ENCODE assay signal across 1 cellular context in the genomic region with DNA sequence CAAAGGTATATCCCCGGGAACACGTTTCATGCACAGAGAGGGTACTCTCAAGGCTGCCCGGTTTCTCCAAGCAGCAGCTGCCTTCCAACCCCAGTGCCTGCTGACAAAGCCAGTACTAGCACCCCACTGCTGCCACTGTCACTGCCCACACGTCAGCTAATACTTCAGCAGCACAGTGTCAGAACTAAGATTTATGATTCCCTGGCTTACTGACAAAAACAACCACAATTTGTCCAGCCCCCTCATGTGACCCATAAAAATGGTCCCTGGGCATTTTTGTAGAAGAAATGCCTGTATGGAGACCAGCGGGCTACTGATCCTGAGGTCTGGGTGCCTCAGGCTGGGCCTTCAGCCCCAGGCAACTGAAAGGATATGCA.
TF ChIP-seq lines count a peak whose summit lies in the region.

No MANE protein-coding gene starts in this region.

TF ChIP-seq in HepG2, 621 proteins besides CTCF, POLR2A, EP300 and RAD21:
- TF ChIP-seq SRSF9 (IDR thresholded peaks at IDR 0.05; ENCODE audit: borderline replicate concordance, insufficient read depth, low read depth, low read length, poor library complexity, severe bottlenecking) (no peak), SSRP1 (CRISPR knock-in tag; IDR thresholded peaks at IDR 0.05) (no peak), SPEN (CRISPR knock-in tag; IDR thresholded peaks at IDR 0.05; ENCODE audit: low read depth) (no peak), HNRNPLL (IDR thresholded peaks at IDR 0.05; ENCODE audit: low read depth, low read length, poor library complexity, severe bottlenecking) (no peak), FOSL1 (CRISPR knock-in tag; IDR thresholded peaks at IDR 0.05; ENCODE audit: borderline replicate concordance) (no peak), ZNF557 (CRISPR knock-in tag; IDR thresholded peaks at IDR 0.05) (no peak), ZNF614 (CRISPR knock-in tag; IDR thresholded peaks at IDR 0.05; ENCODE audit: borderline replicate concordance) (no peak), CREB1 (IDR thresholded peaks at IDR 0.05) (no peak), CREB1 (CRISPR knock-in tag; IDR thresholded peaks at IDR 0.05) (no peak), ZFY (CRISPR knock-in tag; IDR thresholded peaks at IDR 0.05) (no peak), MED13 (CRISPR knock-in tag; IDR thresholded peaks at IDR 0.05) (no peak), ZKSCAN8 (CRISPR knock-in tag; IDR thresholded peaks at IDR 0.05; ENCODE audit: borderline replicate concordance) (no peak), TAF15 (IDR thresholded peaks at IDR 0.05; ENCODE audit: low read depth, low read length, poor library complexity, severe bottlenecking) (no peak), ARNTL (CRISPR knock-in tag; IDR thresholded peaks at IDR 0.05) (no peak), ATRX (CRISPR knock-in tag; IDR thresholded peaks at IDR 0.05; ENCODE audit: borderline replicate concordance) (no peak), GATAD2A (CRISPR knock-in tag; IDR thresholded peaks at IDR 0.05) (no peak)
- TF ChIP-seq, protein P1, sequence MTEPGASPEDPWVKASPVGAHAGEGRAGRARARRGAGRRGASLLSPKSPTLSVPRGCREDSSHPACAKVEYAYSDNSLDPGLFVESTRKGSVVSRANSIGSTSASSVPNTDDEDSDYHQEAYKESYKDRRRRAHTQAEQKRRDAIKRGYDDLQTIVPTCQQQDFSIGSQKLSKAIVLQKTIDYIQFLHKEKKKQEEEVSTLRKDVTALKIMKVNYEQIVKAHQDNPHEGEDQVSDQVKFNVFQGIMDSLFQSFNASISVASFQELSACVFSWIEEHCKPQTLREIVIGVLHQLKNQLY (CRISPR knock-in tag; IDR thresholded peaks at IDR 0.05): no peak
- TF ChIP-seq, protein P2, sequence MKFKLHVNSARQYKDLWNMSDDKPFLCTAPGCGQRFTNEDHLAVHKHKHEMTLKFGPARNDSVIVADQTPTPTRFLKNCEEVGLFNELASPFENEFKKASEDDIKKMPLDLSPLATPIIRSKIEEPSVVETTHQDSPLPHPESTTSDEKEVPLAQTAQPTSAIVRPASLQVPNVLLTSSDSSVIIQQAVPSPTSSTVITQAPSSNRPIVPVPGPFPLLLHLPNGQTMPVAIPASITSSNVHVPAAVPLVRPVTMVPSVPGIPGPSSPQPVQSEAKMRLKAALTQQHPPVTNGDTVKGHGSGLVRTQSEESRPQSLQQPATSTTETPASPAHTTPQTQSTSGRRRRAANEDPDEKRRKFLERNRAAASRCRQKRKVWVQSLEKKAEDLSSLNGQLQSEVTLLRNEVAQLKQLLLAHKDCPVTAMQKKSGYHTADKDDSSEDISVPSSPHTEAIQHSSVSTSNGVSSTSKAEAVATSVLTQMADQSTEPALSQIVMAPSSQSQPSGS (CRISPR knock-in tag; IDR thresholded peaks at IDR 0.05): no peak
- TF ChIP-seq, protein P3, sequence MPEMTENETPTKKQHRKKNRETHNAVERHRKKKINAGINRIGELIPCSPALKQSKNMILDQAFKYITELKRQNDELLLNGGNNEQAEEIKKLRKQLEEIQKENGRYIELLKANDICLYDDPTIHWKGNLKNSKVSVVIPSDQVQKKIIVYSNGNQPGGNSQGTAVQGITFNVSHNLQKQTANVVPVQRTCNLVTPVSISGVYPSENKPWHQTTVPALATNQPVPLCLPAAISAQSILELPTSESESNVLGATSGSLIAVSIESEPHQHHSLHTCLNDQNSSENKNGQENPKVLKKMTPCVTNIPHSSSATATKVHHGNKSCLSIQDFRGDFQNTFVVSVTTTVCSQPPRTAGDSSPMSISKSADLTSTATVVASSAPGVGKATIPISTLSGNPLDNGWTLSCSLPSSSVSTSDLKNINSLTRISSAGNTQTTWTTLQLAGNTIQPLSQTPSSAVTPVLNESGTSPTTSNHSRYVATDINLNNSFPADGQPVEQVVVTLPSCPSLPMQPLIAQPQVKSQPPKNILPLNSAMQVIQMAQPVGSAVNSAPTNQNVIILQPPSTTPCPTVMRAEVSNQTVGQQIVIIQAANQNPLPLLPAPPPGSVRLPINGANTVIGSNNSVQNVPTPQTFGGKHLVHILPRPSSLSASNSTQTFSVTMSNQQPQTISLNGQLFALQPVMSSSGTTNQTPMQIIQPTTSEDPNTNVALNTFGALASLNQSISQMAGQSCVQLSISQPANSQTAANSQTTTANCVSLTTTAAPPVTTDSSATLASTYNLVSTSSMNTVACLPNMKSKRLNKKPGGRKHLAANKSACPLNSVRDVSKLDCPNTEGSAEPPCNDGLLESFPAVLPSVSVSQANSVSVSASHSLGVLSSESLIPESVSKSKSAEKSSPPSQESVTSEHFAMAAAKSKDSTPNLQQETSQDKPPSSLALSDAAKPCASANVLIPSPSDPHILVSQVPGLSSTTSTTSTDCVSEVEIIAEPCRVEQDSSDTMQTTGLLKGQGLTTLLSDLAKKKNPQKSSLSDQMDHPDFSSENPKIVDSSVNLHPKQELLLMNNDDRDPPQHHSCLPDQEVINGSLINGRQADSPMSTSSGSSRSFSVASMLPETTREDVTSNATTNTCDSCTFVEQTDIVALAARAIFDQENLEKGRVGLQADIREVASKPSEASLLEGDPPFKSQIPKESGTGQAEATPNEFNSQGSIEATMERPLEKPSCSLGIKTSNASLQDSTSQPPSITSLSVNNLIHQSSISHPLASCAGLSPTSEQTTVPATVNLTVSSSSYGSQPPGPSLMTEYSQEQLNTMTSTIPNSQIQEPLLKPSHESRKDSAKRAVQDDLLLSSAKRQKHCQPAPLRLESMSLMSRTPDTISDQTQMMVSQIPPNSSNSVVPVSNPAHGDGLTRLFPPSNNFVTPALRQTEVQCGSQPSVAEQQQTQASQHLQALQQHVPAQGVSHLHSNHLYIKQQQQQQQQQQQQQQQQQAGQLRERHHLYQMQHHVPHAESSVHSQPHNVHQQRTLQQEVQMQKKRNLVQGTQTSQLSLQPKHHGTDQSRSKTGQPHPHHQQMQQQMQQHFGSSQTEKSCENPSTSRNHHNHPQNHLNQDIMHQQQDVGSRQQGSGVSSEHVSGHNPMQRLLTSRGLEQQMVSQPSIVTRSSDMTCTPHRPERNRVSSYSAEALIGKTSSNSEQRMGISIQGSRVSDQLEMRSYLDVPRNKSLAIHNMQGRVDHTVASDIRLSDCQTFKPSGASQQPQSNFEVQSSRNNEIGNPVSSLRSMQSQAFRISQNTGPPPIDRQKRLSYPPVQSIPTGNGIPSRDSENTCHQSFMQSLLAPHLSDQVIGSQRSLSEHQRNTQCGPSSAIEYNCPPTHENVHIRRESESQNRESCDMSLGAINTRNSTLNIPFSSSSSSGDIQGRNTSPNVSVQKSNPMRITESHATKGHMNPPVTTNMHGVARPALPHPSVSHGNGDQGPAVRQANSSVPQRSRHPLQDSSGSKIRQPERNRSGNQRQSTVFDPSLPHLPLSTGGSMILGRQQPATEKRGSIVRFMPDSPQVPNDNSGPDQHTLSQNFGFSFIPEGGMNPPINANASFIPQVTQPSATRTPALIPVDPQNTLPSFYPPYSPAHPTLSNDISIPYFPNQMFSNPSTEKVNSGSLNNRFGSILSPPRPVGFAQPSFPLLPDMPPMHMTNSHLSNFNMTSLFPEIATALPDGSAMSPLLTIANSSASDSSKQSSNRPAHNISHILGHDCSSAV (CRISPR knock-in tag; IDR thresholded peaks at IDR 0.05; ENCODE audit: borderline replicate concordance): no peak
- TF ChIP-seq, protein P4, sequence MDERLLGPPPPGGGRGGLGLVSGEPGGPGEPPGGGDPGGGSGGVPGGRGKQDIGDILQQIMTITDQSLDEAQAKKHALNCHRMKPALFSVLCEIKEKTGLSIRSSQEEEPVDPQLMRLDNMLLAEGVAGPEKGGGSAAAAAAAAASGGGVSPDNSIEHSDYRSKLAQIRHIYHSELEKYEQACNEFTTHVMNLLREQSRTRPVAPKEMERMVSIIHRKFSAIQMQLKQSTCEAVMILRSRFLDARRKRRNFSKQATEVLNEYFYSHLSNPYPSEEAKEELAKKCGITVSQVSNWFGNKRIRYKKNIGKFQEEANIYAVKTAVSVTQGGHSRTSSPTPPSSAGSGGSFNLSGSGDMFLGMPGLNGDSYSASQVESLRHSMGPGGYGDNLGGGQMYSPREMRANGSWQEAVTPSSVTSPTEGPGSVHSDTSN (CRISPR knock-in tag; IDR thresholded peaks at IDR 0.05): no peak
- TF ChIP-seq, protein P5, sequence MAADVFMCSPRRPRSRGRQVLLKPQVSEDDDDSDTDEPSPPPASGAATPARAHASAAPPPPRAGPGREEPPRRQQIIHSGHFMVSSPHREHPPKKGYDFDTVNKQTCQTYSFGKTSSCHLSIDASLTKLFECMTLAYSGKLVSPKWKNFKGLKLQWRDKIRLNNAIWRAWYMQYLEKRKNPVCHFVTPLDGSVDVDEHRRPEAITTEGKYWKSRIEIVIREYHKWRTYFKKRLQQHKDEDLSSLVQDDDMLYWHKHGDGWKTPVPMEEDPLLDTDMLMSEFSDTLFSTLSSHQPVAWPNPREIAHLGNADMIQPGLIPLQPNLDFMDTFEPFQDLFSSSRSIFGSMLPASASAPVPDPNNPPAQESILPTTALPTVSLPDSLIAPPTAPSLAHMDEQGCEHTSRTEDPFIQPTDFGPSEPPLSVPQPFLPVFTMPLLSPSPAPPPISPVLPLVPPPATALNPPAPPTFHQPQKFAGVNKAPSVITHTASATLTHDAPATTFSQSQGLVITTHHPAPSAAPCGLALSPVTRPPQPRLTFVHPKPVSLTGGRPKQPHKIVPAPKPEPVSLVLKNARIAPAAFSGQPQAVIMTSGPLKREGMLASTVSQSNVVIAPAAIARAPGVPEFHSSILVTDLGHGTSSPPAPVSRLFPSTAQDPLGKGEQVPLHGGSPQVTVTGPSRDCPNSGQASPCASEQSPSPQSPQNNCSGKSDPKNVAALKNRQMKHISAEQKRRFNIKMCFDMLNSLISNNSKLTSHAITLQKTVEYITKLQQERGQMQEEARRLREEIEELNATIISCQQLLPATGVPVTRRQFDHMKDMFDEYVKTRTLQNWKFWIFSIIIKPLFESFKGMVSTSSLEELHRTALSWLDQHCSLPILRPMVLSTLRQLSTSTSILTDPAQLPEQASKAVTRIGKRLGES (CRISPR knock-in tag; IDR thresholded peaks at IDR 0.05; ENCODE audit: borderline replicate concordance): no peak
